In the genomic region with DNA sequence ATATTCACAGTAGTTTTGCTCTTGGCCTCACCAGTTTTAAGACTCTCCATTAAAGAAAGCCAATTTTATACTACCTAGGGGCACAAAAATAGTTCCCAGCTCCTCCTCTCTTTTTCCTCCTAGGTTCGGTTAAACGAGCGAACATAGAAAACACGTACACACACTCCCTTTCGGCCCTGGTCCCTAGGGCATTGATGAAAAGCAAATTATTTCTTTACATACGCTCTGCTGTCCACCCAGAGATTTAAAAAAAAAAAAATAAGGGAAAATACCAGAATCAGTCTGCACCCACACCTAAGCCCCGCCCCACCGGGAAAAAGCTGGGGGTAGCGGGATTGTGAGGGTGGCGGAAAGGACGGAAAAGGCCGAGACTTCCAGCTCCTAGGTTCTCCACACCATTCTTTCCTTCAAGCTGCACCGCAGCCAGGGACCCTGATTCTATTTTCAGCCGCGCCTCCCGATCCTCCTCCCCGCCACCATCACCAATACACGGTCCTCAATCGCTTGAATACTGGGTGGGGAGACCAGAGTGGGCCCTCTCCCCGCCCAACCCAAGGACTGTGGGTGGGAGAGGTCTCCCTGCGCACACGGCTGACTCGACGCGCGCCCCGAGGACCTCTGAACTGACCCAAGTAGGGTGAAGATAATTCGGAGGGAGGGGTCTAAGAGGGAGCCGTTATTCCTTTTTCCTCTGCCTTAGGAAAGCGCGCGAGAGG, we compare ENCODE assay signal across 8 cellular contexts. TPM values are rescaled to one million over a fixed set of nuclear protein-coding genes. Genes with fewer than 3 reads are reported as not detected.
A peak's percentile ranks its signal among the peaks of the same experiment; 100 is the strongest.
DNase-seq lines count a peak whose midpoint lies in the region; ATAC-seq and TF ChIP-seq lines count a peak whose summit lies in the region.

No MANE protein-coding gene starts in this region.

- DNase-seq in A172 (ENCODE audit: low spot score) (peak; percentile 46), GM06990 (ENCODE audit: extremely low read depth, insufficient read length) (no peak), MCF 10A (ENCODE audit: unreplicated experiment) (peak; percentile 48), kidney tubule cell (ENCODE audit: low spot score) (peak; percentile 52), NCI-H1930 (lab: John Stamatoyannopoulos, UW) (no peak)
- DNase-seq in stimulated activated naive B cell treated with anti-CD40 and anti-IgM and Interleukin-4, amounts not matched to agents 10 μg/mL and 1 μg/mL and 100 μg/mL, for 72 hours = no peak

- H3K4me1 ChIP-seq in OCI-LY3 (ENCODE audit: low read length) = peaks cover 19% of the 10 kb centered on the region

- H3K36me3 Mint-ChIP-seq in MCF 10A (ENCODE audit: insufficient read depth, unreplicated experiment) = peaks cover 30% of the 10 kb centered on the region
- H3K36me3 Mint-ChIP-seq in stimulated activated naive B cell treated with anti-CD40 and anti-IgM and Interleukin-4, amounts not matched to agents 10 μg/mL and 1 μg/mL and 100 μg/mL, for 72 hours = peaks cover 6 to 13% of the 10 kb centered on the region in 2 donors

- no peaks in the 10 kb centered on the region for H3K9me3 ChIP-seq in OCI-LY3 (ENCODE audit: insufficient read depth, low read length)

- no peaks in the 10 kb centered on the region for H3K27me3 Mint-ChIP-seq in MCF 10A (ENCODE audit: insufficient read depth, unreplicated experiment)
- no peaks in the 10 kb centered on the region for H3K27me3 Mint-ChIP-seq in stimulated activated naive B cell treated with anti-CD40 and anti-IgM and Interleukin-4, amounts not matched to agents 10 μg/mL and 1 μg/mL and 100 μg/mL, for 72 hours

- H3K79me2 ChIP-seq in OCI-LY3 (ENCODE audit: low read length) = peaks cover 54% of the 10 kb centered on the region

- H3K4me3 Mint-ChIP-seq in MCF 10A (ENCODE audit: unreplicated experiment) = peak overlapping the region; percentile 100
- peak overlapping the region; percentile 88 to 89 for H3K4me3 Mint-ChIP-seq in stimulated activated naive B cell treated with anti-CD40 and anti-IgM and Interleukin-4, amounts not matched to agents 10 μg/mL and 1 μg/mL and 100 μg/mL, for 72 hours

- ATAC-seq in HG03103 (IDR thresholded peaks at IDR 0.05; ENCODE audit: low read depth, unreplicated experiment) = peak; percentile 0
- ATAC-seq in stimulated activated naive B cell treated with anti-CD40 and anti-IgM and Interleukin-4, amounts not matched to agents 10 μg/mL and 1 μg/mL and 100 μg/mL, for 72 hours (replicated peaks) = peak; percentile 13 to 17

- no TSS peak for BruUV-seq in MCF 10A (replicated peaks; lab: Mats Ljungman, UMichigan)

- CTCF ChIA-PET in MCF 10A (lab: Yijun Ruan, JAX) = interaction anchor here (0.8 to 0.9 kb wide), 2 partner anchors 10 to 39 kb away, joined by 3 read pairs; no protein-coding TSS in a partner anchor

- no peaks in the 10 kb centered on the region for H3K36me3 ChIP-seq in GM06990 (ENCODE audit: control insufficient read depth, insufficient read depth, low read length)
- H3K36me3 ChIP-seq in OCI-LY3 (replicated peaks; ENCODE audit: low read depth, low read length) = no peaks in the 10 kb centered on the region

- H3K9ac ChIP-seq in OCI-LY3 (ENCODE audit: low read length) = peak overlapping the region; percentile 85

- peak overlapping the region; percentile 86 for H3K4me3 ChIP-seq in GM06990 (replicated peaks; ENCODE audit: low read depth, low read length)
- peak overlapping the region; percentile 85 for H3K4me3 ChIP-seq in OCI-LY3 (ENCODE audit: low read length)

- H3K4me2 ChIP-seq in OCI-LY3 (ENCODE audit: low read length) = peak overlapping the region; percentile 73

- H3K27ac ChIP-seq in OCI-LY3 (ENCODE audit: low read length) = peak overlapping the region; percentile 59

- peak overlapping the region; percentile 53 for H2AFZ ChIP-seq in OCI-LY3 (ENCODE audit: low read depth, low read length)

- peaks cover 22% of the 10 kb centered on the region for H4K20me1 ChIP-seq in OCI-LY3 (ENCODE audit: insufficient read depth, low read length)

- TF ChIP-seq CTCF in GM06990 (IDR thresholded peaks at IDR 0.05; ENCODE audit: insufficient read depth, low read length, poor library complexity, severe bottlenecking) (no peak), OCI-LY3 (IDR thresholded peaks at IDR 0.05; ENCODE audit: low read depth, low read length) (no peak), MCF 10A (IDR thresholded peaks at IDR 0.05; ENCODE audit: unreplicated experiment) (no peak)

- peak overlapping the region; percentile 99 for H3K27ac Mint-ChIP-seq in MCF 10A (ENCODE audit: low read depth, unreplicated experiment)
- H3K27ac Mint-ChIP-seq in stimulated activated naive B cell treated with anti-CD40 and anti-IgM and Interleukin-4, amounts not matched to agents 10 μg/mL and 1 μg/mL and 100 μg/mL, for 72 hours = peak overlapping the region; percentile 99

- H3K9me3 Mint-ChIP-seq in MCF 10A (ENCODE audit: unreplicated experiment) = no peaks in the 10 kb centered on the region
- peaks cover 0 to 1% of the 10 kb centered on the region in 2 donors for H3K9me3 Mint-ChIP-seq in stimulated activated naive B cell treated with anti-CD40 and anti-IgM and Interleukin-4, amounts not matched to agents 10 μg/mL and 1 μg/mL and 100 μg/mL, for 72 hours

- H3K4me1 Mint-ChIP-seq in MCF 10A (ENCODE audit: insufficient read depth, unreplicated experiment) = peaks cover 7% of the 10 kb centered on the region
- peaks cover 12 to 32% of the 10 kb centered on the region in 2 donors for H3K4me1 Mint-ChIP-seq in stimulated activated naive B cell treated with anti-CD40 and anti-IgM and Interleukin-4, amounts not matched to agents 10 μg/mL and 1 μg/mL and 100 μg/mL, for 72 hours

- H3K27me3 ChIP-seq in GM06990 (replicated peaks; ENCODE audit: control insufficient read depth, insufficient read depth, low read length) (no peaks in the 10 kb centered on the region), OCI-LY3 (ENCODE audit: low read depth, low read length) (no peaks in the 10 kb centered on the region)

- POLR2A ChIA-PET in MCF 10A (lab: Yijun Ruan, JAX) = interaction anchor here (0.5 to 3.0 kb wide), 15 partner anchors 8 to 1029 kb away, joined by 3 to 55 read pairs (median 3); partner anchors contain the start of gene ATP5MC3

- intact Hi-C loops in MCF 10A (cut with micrococcal nuclease) = loop anchor here (1.0 to 2.0 kb wide), 2 partner anchors 10 to 56 kb away; no protein-coding TSS in a partner anchor

RNA-seq across cellular contexts. Expression of gene ATF2, which starts 0.8 kb away (rescaled TPM):
- 41.1 and 43.1 TPM in 2 replicates for total RNA-seq in A172 (2014; rRNA removed; shearing (Covaris generic))
- 58.5 and 63.9 TPM in 2 replicates for total RNA-seq in MCF 10A (2022)

RNA-seq across cellular contexts. Expression of gene ATP5MC3, which starts 14.3 kb away (rescaled TPM):
- 368 and 390 TPM in 2 replicates for total RNA-seq in A172 (2014; rRNA removed; shearing (Covaris generic))
- total RNA-seq in MCF 10A (2022) = 256 and 277 TPM in 2 replicates

Comparison
In these comparisons a context has a peak if more than half of its experiments do, and no peak if none do; other contexts are left out.
1. DNase-seq: peak in A172 (single experiment), MCF 10A (single experiment) and kidney tubule cell (single experiment); none in GM06990 (single experiment), stimulated activated naive B cell treated with anti-CD40 and anti-IgM and Interleukin-4, amounts not matched to agents 10 μg/mL and 1 μg/mL and 100 μg/mL, for 72 hours (single experiment) and NCI-H1930 (0 of 2).